In genomic region chr11:827146-827860, GRCh38 we compare ENCODE assay signal across 1 cellular context.
TF ChIP-seq lines count a peak whose summit lies in the region.

No MANE protein-coding gene starts in this region.

TF ChIP-seq in K562, 482 proteins besides CTCF, POLR2A, EP300 and RAD21 (continued from another document and continues in another):
- no peak for TF ChIP-seq BRF2 (IDR thresholded peaks at IDR 0.05; ENCODE audit: borderline replicate concordance, insufficient read depth, insufficient read length)
- TF ChIP-seq NONO (IDR thresholded peaks at IDR 0.05; ENCODE audit: low read depth in 2 of 2, low read length in 1 of 2) = peak; percentile 56 to 71; a peak in 1 of 4 replicates
- TF ChIP-seq, protein P1, sequence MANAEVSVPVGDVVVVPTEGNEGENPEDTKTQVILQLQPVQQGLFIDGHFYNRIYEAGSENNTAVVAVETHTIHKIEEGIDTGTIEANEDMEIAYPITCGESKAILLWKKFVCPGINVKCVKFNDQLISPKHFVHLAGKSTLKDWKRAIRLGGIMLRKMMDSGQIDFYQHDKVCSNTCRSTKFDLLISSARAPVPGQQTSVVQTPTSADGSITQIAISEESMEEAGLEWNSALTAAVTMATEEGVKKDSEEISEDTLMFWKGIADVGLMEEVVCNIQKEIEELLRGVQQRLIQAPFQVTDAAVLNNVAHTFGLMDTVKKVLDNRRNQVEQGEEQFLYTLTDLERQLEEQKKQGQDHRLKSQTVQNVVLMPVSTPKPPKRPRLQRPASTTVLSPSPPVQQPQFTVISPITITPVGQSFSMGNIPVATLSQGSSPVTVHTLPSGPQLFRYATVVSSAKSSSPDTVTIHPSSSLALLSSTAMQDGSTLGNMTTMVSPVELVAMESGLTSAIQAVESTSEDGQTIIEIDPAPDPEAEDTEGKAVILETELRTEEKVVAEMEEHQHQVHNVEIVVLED (CRISPR knock-in tag; IDR thresholded peaks at IDR 0.05) = 0 out of 2 replicates have a peak, but pooled peaks have one; percentile 17
- TF ChIP-seq MIER1 (IDR thresholded peaks at IDR 0.05; ENCODE audit: low read depth) = no peak
- TF ChIP-seq TAL1 (IDR thresholded peaks at IDR 0.05) = no peak
- peak; percentile 12 for TF ChIP-seq FIP1L1 (IDR thresholded peaks at IDR 0.05; ENCODE audit: low read depth, low read length, poor library complexity, severe bottlenecking)
- TF ChIP-seq, protein P2, sequence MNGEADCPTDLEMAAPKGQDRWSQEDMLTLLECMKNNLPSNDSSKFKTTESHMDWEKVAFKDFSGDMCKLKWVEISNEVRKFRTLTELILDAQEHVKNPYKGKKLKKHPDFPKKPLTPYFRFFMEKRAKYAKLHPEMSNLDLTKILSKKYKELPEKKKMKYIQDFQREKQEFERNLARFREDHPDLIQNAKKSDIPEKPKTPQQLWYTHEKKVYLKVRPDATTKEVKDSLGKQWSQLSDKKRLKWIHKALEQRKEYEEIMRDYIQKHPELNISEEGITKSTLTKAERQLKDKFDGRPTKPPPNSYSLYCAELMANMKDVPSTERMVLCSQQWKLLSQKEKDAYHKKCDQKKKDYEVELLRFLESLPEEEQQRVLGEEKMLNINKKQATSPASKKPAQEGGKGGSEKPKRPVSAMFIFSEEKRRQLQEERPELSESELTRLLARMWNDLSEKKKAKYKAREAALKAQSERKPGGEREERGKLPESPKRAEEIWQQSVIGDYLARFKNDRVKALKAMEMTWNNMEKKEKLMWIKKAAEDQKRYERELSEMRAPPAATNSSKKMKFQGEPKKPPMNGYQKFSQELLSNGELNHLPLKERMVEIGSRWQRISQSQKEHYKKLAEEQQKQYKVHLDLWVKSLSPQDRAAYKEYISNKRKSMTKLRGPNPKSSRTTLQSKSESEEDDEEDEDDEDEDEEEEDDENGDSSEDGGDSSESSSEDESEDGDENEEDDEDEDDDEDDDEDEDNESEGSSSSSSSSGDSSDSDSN (IDR thresholded peaks at IDR 0.05; ENCODE audit: borderline replicate concordance in 1 of 2, low read depth in 2 of 2, low read length in 2 of 2) = peak; percentile 41 to 63; a peak in 3 of 4 replicates
- TF ChIP-seq, protein P3, sequence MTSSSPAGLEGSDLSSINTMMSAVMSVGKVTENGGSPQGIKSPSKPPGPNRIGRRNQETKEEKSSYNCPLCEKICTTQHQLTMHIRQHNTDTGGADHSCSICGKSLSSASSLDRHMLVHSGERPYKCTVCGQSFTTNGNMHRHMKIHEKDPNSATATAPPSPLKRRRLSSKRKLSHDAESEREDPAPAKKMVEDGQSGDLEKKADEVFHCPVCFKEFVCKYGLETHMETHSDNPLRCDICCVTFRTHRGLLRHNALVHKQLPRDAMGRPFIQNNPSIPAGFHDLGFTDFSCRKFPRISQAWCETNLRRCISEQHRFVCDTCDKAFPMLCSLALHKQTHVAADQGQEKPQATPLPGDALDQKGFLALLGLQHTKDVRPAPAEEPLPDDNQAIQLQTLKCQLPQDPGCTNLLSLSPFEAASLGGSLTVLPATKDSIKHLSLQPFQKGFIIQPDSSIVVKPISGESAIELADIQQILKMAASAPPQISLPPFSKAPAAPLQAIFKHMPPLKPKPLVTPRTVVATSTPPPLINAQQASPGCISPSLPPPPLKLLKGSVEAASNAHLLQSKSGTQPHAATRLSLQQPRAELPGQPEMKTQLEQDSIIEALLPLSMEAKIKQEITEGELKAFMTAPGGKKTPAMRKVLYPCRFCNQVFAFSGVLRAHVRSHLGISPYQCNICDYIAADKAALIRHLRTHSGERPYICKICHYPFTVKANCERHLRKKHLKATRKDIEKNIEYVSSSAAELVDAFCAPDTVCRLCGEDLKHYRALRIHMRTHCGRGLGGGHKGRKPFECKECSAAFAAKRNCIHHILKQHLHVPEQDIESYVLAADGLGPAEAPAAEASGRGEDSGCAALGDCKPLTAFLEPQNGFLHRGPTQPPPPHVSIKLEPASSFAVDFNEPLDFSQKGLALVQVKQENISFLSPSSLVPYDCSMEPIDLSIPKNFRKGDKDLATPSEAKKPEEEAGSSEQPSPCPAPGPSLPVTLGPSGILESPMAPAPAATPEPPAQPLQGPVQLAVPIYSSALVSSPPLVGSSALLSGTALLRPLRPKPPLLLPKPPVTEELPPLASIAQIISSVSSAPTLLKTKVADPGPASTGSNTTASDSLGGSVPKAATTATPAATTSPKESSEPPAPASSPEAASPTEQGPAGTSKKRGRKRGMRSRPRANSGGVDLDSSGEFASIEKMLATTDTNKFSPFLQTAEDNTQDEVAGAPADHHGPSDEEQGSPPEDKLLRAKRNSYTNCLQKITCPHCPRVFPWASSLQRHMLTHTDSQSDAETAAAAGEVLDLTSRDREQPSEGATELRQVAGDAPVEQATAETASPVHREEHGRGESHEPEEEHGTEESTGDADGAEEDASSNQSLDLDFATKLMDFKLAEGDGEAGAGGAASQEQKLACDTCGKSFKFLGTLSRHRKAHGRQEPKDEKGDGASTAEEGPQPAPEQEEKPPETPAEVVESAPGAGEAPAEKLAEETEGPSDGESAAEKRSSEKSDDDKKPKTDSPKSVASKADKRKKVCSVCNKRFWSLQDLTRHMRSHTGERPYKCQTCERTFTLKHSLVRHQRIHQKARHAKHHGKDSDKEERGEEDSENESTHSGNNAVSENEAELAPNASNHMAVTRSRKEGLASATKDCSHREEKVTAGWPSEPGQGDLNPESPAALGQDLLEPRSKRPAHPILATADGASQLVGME (CRISPR knock-in tag; IDR thresholded peaks at IDR 0.05) = 0 out of 2 replicates have a peak, but pooled peaks have one; percentile 12
- TF ChIP-seq SMARCE1 (IDR thresholded peaks at IDR 0.05) = peak; percentile 38; the same call in 1 of the 2 replicates
- no peak for TF ChIP-seq ZNF507 (tag; conservative IDR thresholded peaks at IDR 0.05)
- 0 out of 2 replicates have a peak, but pooled peaks have one; percentile 26 for TF ChIP-seq KLF6 (CRISPR knock-in tag; IDR thresholded peaks at IDR 0.05; ENCODE audit: borderline replicate concordance)
- TF ChIP-seq, protein P4, sequence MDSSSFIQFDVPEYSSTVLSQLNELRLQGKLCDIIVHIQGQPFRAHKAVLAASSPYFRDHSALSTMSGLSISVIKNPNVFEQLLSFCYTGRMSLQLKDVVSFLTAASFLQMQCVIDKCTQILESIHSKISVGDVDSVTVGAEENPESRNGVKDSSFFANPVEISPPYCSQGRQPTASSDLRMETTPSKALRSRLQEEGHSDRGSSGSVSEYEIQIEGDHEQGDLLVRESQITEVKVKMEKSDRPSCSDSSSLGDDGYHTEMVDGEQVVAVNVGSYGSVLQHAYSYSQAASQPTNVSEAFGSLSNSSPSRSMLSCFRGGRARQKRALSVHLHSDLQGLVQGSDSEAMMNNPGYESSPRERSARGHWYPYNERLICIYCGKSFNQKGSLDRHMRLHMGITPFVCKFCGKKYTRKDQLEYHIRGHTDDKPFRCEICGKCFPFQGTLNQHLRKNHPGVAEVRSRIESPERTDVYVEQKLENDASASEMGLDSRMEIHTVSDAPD (CRISPR knock-in tag; IDR thresholded peaks at IDR 0.05) = no peak
- peak; percentile 89 for TF ChIP-seq POLR2G (IDR thresholded peaks at IDR 0.05; ENCODE audit: low read depth, low read length)
- TF ChIP-seq ILF3 (IDR thresholded peaks at IDR 0.05; ENCODE audit: borderline replicate concordance) = no peak
- no peak for TF ChIP-seq ZNF217 (CRISPR knock-in tag; IDR thresholded peaks at IDR 0.05)
- TF ChIP-seq, protein P5, sequence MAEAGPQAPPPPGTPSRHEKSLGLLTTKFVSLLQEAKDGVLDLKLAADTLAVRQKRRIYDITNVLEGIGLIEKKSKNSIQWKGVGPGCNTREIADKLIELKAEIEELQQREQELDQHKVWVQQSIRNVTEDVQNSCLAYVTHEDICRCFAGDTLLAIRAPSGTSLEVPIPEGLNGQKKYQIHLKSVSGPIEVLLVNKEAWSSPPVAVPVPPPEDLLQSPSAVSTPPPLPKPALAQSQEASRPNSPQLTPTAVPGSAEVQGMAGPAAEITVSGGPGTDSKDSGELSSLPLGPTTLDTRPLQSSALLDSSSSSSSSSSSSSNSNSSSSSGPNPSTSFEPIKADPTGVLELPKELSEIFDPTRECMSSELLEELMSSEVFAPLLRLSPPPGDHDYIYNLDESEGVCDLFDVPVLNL (CRISPR knock-in tag; IDR thresholded peaks at IDR 0.05; ENCODE audit: low read depth) = no peak
- TF ChIP-seq CEBPG (CRISPR knock-in tag; IDR thresholded peaks at IDR 0.05) = 0 out of 2 replicates have a peak, but pooled peaks have one; percentile 5
- no peak; a peak in 1 of 4 replicates for TF ChIP-seq CEBPG (tag; conservative IDR thresholded peaks at IDR 0.05 in 1 of 2, IDR thresholded peaks at IDR 0.05 in 1 of 2)
- TF ChIP-seq, protein P6, sequence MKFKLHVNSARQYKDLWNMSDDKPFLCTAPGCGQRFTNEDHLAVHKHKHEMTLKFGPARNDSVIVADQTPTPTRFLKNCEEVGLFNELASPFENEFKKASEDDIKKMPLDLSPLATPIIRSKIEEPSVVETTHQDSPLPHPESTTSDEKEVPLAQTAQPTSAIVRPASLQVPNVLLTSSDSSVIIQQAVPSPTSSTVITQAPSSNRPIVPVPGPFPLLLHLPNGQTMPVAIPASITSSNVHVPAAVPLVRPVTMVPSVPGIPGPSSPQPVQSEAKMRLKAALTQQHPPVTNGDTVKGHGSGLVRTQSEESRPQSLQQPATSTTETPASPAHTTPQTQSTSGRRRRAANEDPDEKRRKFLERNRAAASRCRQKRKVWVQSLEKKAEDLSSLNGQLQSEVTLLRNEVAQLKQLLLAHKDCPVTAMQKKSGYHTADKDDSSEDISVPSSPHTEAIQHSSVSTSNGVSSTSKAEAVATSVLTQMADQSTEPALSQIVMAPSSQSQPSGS (CRISPR knock-in tag; IDR thresholded peaks at IDR 0.05) = no peak
- peak; percentile 62; the same call in 1 of the 2 replicates for TF ChIP-seq KLF13 (tag; IDR thresholded peaks at IDR 0.05; ENCODE audit: borderline replicate concordance, low read depth)
- peak in 1 of 3 experiments; percentile 40 for TF ChIP-seq YY1 (IDR thresholded peaks at IDR 0.05; ENCODE audit: borderline replicate concordance in 1 of 3, control insufficient read depth in 1 of 3, extremely low read depth in 1 of 3, insufficient read depth in 3 of 3, insufficient read length in 1 of 3, insufficient replicate concordance in 2 of 3, low read depth in 1 of 3, low read length in 2 of 3)
- TF ChIP-seq, protein P7, sequence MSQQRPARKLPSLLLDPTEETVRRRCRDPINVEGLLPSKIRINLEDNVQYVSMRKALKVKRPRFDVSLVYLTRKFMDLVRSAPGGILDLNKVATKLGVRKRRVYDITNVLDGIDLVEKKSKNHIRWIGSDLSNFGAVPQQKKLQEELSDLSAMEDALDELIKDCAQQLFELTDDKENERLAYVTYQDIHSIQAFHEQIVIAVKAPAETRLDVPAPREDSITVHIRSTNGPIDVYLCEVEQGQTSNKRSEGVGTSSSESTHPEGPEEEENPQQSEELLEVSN (IDR thresholded peaks at IDR 0.05; ENCODE audit: borderline replicate concordance in 1 of 2, extremely low read depth in 1 of 2, insufficient read depth in 1 of 2, insufficient read length in 1 of 2, low read depth in 1 of 2, low read length in 1 of 2, poor library complexity in 1 of 2, severe bottlenecking in 1 of 2) = peak in 1 of 2 experiments; percentile 50
- peak; percentile 82 for TF ChIP-seq ZNF395 (CRISPR knock-in tag; IDR thresholded peaks at IDR 0.05)
- TF ChIP-seq CGGBP1 (CRISPR knock-in tag; IDR thresholded peaks at IDR 0.05) = no peak
- no peak for TF ChIP-seq RBM14 (IDR thresholded peaks at IDR 0.05; ENCODE audit: borderline replicate concordance, insufficient read depth, low read depth, low read length)
- no peak for TF ChIP-seq MEF2D (tag; conservative IDR thresholded peaks at IDR 0.05; ENCODE audit: low read depth)
- peak; percentile 39; the same call in 1 of the 2 replicates for TF ChIP-seq BCOR (IDR thresholded peaks at IDR 0.05)
- TF ChIP-seq TFAP4 (CRISPR knock-in tag; IDR thresholded peaks at IDR 0.05; ENCODE audit: borderline replicate concordance) = peak; percentile 40; the same call in 1 of the 2 replicates
- TF ChIP-seq ZC3H8 (IDR thresholded peaks at IDR 0.05) = no peak
- TF ChIP-seq ZFP1 (CRISPR knock-in tag; IDR thresholded peaks at IDR 0.05) = no peak
- no peak for TF ChIP-seq FOXO4 (CRISPR knock-in tag; IDR thresholded peaks at IDR 0.05)
- no peak; a peak in 1 of 4 replicates for TF ChIP-seq TEAD1 (CRISPR knock-in tag; IDR thresholded peaks at IDR 0.05)
- no peak for TF ChIP-seq SRSF9 (IDR thresholded peaks at IDR 0.05; ENCODE audit: borderline replicate concordance, low read depth, low read length)
- 0 out of 2 replicates have a peak, but pooled peaks have one; percentile 21 for TF ChIP-seq FOSL1 (tag; conservative IDR thresholded peaks at IDR 0.05)
- peak; percentile 70 for TF ChIP-seq MAX (CRISPR knock-in tag; IDR thresholded peaks at IDR 0.05)
